Comparison of ENCODE assay signal across 2 cellular contexts in genomic region chr14:88617479-88617878, GRCh38.
TF ChIP-seq lines count a peak whose summit lies in the region.

No MANE protein-coding gene starts in this region.

TF ChIP-seq in HepG2, 621 proteins besides CTCF, POLR2A, EP300 and RAD21:
- TF ChIP-seq ZNF121 (CRISPR knock-in tag; IDR thresholded peaks at IDR 0.05) (peak; percentile 65), DMTF1 (CRISPR knock-in tag; IDR thresholded peaks at IDR 0.05) (no peak), CERS6 (CRISPR knock-in tag; IDR thresholded peaks at IDR 0.05) (no peak)

TF ChIP-seq in WTC11, 78 proteins besides CTCF, POLR2A, EP300 and RAD21:
- TF ChIP-seq ARID4B (CRISPR knock-in tag; IDR thresholded peaks at IDR 0.05; ENCODE audit: borderline replicate concordance) (no peak), ZMAT4 (CRISPR knock-in tag; IDR thresholded peaks at IDR 0.05) (no peak), ZNF671 (CRISPR knock-in tag; IDR thresholded peaks at IDR 0.05) (no peak), ZNF121 (CRISPR knock-in tag; IDR thresholded peaks at IDR 0.05) (peak; percentile 92), GTF2I (CRISPR knock-in tag; conservative IDR thresholded peaks at IDR 0.05) (peak; percentile 63; the same call in 1 of the 2 replicates)
